ENCODE assay signal across 9 cellular contexts in the genomic region with DNA sequence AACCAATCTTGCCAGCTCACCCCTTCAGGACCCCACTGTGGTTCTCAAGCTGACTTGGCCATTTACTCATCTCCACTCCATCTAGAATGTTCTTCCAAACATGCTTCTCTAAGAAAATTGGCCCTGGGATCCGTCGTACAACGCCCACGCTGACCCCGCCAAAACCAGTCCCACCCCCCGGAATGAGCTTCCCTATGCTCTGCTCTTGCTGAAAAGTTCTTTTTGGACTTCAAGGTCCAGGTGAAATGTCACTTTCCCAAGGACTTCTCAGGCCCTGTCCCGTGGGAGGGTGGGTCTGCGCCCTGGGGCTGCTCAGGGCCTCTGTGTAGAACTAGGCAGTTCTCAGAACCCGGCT.
"Had no signal": no experiment of that assay in that cellular context is flagged by ENCODE, and none has a peak within 500 bp of the region (broad histone marks: within the 10 kb centered on the region; RNA-seq: fewer than 3 reads in every experiment).

No MANE protein-coding gene starts in this region.

- FAIRE-seq: small intestine had no signal

- H3K4me3 ChIP-seq: ascending aorta, prostate gland, suprapubic skin, upper lobe of left lung had no signal

- H3K9me3 ChIP-seq: ascending aorta, prostate gland, suprapubic skin, upper lobe of left lung had no signal

- ATAC-seq: esophagus mucosa had no signal

- H3K27me3 ChIP-seq: ascending aorta, upper lobe of left lung had no signal

- H3K27ac ChIP-seq: ascending aorta, prostate gland, suprapubic skin had no signal

- DNase-seq: activated CD4-positive, alpha-beta T cell treated with anti-CD3 and anti-CD28 coated beads for 1 hour; activated CD4-positive, alpha-beta T cell treated with anti-CD3 and anti-CD28 coated beads, Interleukin-2, amount 50 U/mL, for 4 hours; hippocampal formation; small intestine had no signal

- H3K4me1 ChIP-seq: ascending aorta, prostate gland, suprapubic skin had no signal

- H3K36me3 ChIP-seq: ascending aorta, prostate gland, suprapubic skin, upper lobe of left lung had no signal
